In the genomic region with DNA sequence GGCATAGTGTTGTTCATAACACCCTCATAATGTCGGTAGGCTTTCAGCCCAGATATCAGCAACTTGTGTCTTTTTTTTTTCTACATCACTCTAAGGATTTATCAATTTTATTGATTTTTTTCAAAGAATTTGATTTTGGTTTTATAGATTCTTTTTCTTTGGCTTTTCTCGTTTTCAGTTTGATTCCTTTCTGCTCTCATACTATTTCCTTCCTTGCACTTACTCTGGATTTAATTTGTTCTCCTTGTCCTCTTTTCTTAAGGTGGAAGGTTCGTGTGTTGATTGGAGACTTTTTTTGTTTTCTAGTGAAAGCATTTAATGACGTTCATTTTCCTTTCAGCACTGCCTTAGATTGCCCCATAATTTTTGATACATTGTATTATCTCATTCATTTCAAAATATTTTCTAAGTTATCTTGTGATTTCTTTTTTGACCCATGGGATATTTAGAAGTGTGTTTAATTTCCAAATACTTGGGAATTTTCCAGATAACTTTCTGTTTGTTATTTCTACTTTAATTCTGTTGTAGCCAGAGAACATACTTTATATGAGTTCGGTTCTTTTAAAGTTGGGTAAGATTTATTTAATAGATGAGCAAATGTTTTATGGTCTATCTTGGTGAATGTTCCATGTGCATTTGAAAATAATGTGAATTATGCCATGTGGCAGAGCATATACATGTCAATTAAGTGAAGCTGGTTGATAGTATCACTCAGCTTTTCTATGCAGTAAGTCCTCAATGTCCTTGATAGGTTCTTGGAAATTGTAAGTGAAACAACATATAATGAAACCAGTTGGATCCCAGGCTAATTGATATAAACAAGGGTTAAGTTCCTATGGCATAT, we compare ENCODE assay signal across 17 cellular contexts.
"Had no signal": no experiment of that assay in that cellular context is flagged by ENCODE, and none has a peak within 500 bp of the region (broad histone marks: within the 10 kb centered on the region; RNA-seq: fewer than 3 reads in every experiment).

No MANE protein-coding gene starts in this region.

- DNase-seq: activated B cell treated with CpG ODN at 0.5 μM for 24 hours, activated gamma-delta T cell treated with Interleukin-2 at 50 U/mL for 16 hours, anterior cingulate cortex, dorsolateral prefrontal cortex, foreskin keratinocyte, heart left ventricle, left colon, mucosa of descending colon, natural killer cell, posterior cingulate gyrus, SHP77, small intestine, substantia nigra, T-helper 2 cell, upper lobe of left lung had no signal

- H3K27ac ChIP-seq: foreskin keratinocyte, heart left ventricle, upper lobe of left lung had no signal

- ATAC-seq: esophagus mucosa, foreskin keratinocyte, heart left ventricle, left colon, mucosa of descending colon, natural killer cell had no signal

- H3K4me3 ChIP-seq: heart left ventricle, lung, mucosa of descending colon, upper lobe of left lung had no signal

- H3K4me1 Mint-ChIP-seq: activated B cell treated with CpG ODN at 0.5 μM for 24 hours, natural killer cell had no signal

- H3K27ac Mint-ChIP-seq: activated B cell treated with CpG ODN at 0.5 μM for 24 hours, natural killer cell had no signal

- H3K27me3 Mint-ChIP-seq: activated B cell treated with CpG ODN at 0.5 μM for 24 hours had no signal

- H3K36me3 Mint-ChIP-seq: natural killer cell had no signal

- H3K27me3 ChIP-seq: foreskin keratinocyte, heart left ventricle, upper lobe of left lung had no signal

- H3K9me3 ChIP-seq: mucosa of descending colon, upper lobe of left lung had no signal

- H3K4me3 Mint-ChIP-seq: activated B cell treated with CpG ODN at 0.5 μM for 24 hours, natural killer cell had no signal

- H3K9me3 Mint-ChIP-seq: natural killer cell had no signal

- H3K36me3 ChIP-seq: heart left ventricle, upper lobe of left lung had no signal

- H3K4me1 ChIP-seq: foreskin keratinocyte, heart left ventricle, upper lobe of left lung had no signal
